Comparison of ENCODE assay signal across 33 cellular contexts in the genomic region with DNA sequence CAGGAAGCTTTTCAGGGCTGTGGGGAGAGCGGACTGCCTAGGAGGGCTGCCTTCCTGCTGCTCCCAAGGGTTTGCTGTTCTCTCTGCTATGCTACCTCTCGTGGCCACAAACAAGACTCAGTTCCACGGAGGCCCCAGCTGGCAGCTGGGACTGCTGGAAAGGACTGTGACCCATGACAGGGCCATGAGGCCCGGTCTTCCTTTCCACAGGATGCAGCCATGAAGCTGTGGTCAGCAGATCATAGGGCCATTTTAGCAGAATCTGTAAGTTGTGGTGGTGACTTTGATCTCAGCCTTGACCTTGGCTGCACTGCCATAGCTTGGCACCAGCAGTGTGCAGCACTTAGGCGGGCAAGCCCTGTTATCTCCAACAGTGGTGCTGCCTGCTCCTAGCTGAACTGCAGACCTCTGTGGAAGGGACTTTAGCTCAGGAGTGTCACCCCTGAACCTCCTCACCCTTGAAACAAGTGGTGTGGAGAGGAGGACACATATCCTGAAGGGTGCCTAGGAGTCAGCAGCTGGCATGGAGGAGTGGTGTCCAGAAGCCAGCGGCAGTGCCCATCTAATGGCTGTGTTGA. TPM values are rescaled to one million over a fixed set of nuclear protein-coding genes. Genes with fewer than 3 reads are reported as not detected.
DNase-seq lines count a peak whose midpoint lies in the region; ATAC-seq, FAIRE-seq and TF ChIP-seq lines count a peak whose summit lies in the region.
"Had no signal": no experiment of that assay in that cellular context is flagged by ENCODE, and none has a peak within 500 bp of the region (broad histone marks: within the 10 kb centered on the region; RNA-seq: fewer than 3 reads in every experiment).

No MANE protein-coding gene starts in this region.

- H3K36me3 Mint-ChIP-seq in nephron (ENCODE audit: low read depth), result no peaks in the 10 kb centered on the region
- H3K36me3 Mint-ChIP-seq: activated naive CD8-positive, alpha-beta T cell treated with anti-CD3 and anti-CD28 coated beads for 36 hours; mesothelial cell of epicardium; naive thymus-derived CD4-positive, alpha-beta T cell had no signal

- TF ChIP-seq CTCF in H1 (IDR thresholded peaks at IDR 0.05; ENCODE audit: control extremely low read depth in 1 of 3, insufficient read depth in 1 of 3, low read depth in 1 of 3, low read length in 3 of 3), result no peak
- no peak for TF ChIP-seq CTCF in nephron (IDR thresholded peaks at IDR 0.05; ENCODE audit: unreplicated experiment in 3 of 3)
- TF ChIP-seq CTCF in tibial artery (IDR thresholded peaks at IDR 0.05), result no peak

- no peak overlapping the region for H2AFZ ChIP-seq in H1 (ENCODE audit: low read length)

- no peak overlapping the region for H3K4me2 ChIP-seq in H1 (ENCODE audit: insufficient read depth in 1 of 2, low read depth in 2 of 2, low read length in 2 of 2)

- H2BK15ac ChIP-seq in H1 (ENCODE audit: low read length), result no peak overlapping the region

- H3K27me3 Mint-ChIP-seq in nephron (ENCODE audit: low read depth), result peaks cover 18% of the 10 kb centered on the region
- H3K27me3 Mint-ChIP-seq: activated naive CD8-positive, alpha-beta T cell treated with anti-CD3 and anti-CD28 coated beads for 36 hours; activated T-cell treated with anti-CD3 and anti-CD28 coated beads, Interleukin-2, amount 50 U/mL, for 24 hours; naive thymus-derived CD4-positive, alpha-beta T cell; stimulated activated naive CD8-positive, alpha-beta T cell treated with anti-CD3 and anti-CD28 coated beads, Interleukin-15, Interleukin-2, amounts not matched to agents 100 ng/mL and 50 ng/mL, for 24 hours had no signal

- no peak overlapping the region for H2BK5ac ChIP-seq in H1 (ENCODE audit: low read depth, low read length)

- intact Hi-C loops in tibial artery (cut with DNase I; ENCODE audit: low total_unique reads), result no loop called here

- no peak overlapping the region for H4K91ac ChIP-seq in H1 (replicated peaks; ENCODE audit: insufficient read length, low read length)

- no peak for TF ChIP-seq POLR2A in H1 (IDR thresholded peaks at IDR 0.05; ENCODE audit: control extremely low read depth in 1 of 2, low read depth in 2 of 2, low read length in 2 of 2)

- no peaks in the 10 kb centered on the region; a peak in 1 of 7 replicates for H3K27me3 ChIP-seq in H1 (replicated peaks in 1 of 4; ENCODE audit: control insufficient read depth in 3 of 4, extremely low read depth in 1 of 4, insufficient read depth in 3 of 4, low read length in 3 of 4)
- no peaks in the 10 kb centered on the region for H3K27me3 ChIP-seq in tibial artery
- H3K27me3 ChIP-seq: Peyer's patch, SJSA1 had no signal

- H3K27ac ChIP-seq in H1 (ENCODE audit: low read depth, low read length), result no peak overlapping the region
- peak overlapping the region; percentile 26 to 59 for H3K27ac ChIP-seq in tibial artery
- H3K27ac ChIP-seq: Peyer's patch, SJSA1 had no signal

- no peaks in the 10 kb centered on the region for H3K79me2 ChIP-seq in H1 (ENCODE audit: control insufficient read depth in 1 of 2, insufficient read depth in 2 of 2, low read length in 2 of 2)

- H3K9me3 Mint-ChIP-seq in nephron, result peaks cover 2% of the 10 kb centered on the region
- H3K9me3 Mint-ChIP-seq: activated B cell treated with CpG ODN at 0.5 μM for 24 hours; activated CD4-positive, alpha-beta T cell treated with anti-CD3 and anti-CD28 coated beads, Interleukin-2, amount 10 ng/mL, durations not matched to agents 7 days and 5 days; activated naive CD8-positive, alpha-beta T cell treated with anti-CD3 and anti-CD28 coated beads for 36 hours; activated T-cell treated with anti-CD3 and anti-CD28 coated beads, Interleukin-2, amount 50 U/mL, for 24 hours; dendritic cell treated with granulocyte-macrophage colony-stimulating factor and Interleukin-4, amounts not matched to agents 40 ng/mL and 50 ng/mL, for 4 days; HFFc6; mesothelial cell of epicardium; stimulated activated naive CD8-positive, alpha-beta T cell treated with anti-CD3 and anti-CD28 coated beads, Interleukin-15, Interleukin-2, amounts not matched to agents 100 ng/mL and 50 ng/mL, for 24 hours had no signal

- peak; percentile 58 for DNase-seq in RPMI7951 (ENCODE audit: low read depth)
- no peak for DNase-seq in H1 (ENCODE audit: low read depth in 1 of 2, low spot score in 2 of 2)
- DNase-seq in tibial artery, result no peak
- DNase-seq in NCI-H2081 treated with DMSO at 0.1 percent for 48 hours (lab: John Stamatoyannopoulos, UW), result no peak
- DNase-seq in dedifferentiated amniotic fluid mesenchymal stem cell (ENCODE audit: extremely low spot score), result no peak
- DNase-seq: activated B cell treated with CpG ODN at 0.5 μM for 24 hours; activated CD4-positive, alpha-beta T cell treated with anti-CD3 and anti-CD28 coated beads, Interleukin-2, amount 10 ng/mL, durations not matched to agents 7 days and 5 days; activated effector memory CD4-positive, alpha-beta T cell treated with anti-CD3 and anti-CD28 coated beads, Interleukin-2, amount 50 U/mL, for 16 hours; activated naive CD8-positive, alpha-beta T cell treated with anti-CD3 and anti-CD28 coated beads for 36 hours; activated T-cell treated with anti-CD3 and anti-CD28 coated beads, Interleukin-2, amount 50 U/mL, for 24 hours; central memory CD4-positive, alpha-beta T cell; DMS79; erythroblast; HFFc6; Kasumi-1; naive thymus-derived CD4-positive, alpha-beta T cell; NCI-H1694; NCI-H446 treated with DMSO at 0.1 percent for 48 hours; NCI-H774; occipital lobe; Peyer's patch; small intestine; stimulated activated CD4-positive, alpha-beta T cell treated with anti-CD3 and anti-CD28 coated beads, Interleukin-2, amount 100 ng/mL, for 24 hours had no signal

- H4K5ac ChIP-seq in H1 (ENCODE audit: insufficient read length, low read depth, low read length), result no peak overlapping the region

- no peak overlapping the region for H2BK120ac ChIP-seq in H1 (replicated peaks; ENCODE audit: low read depth, low read length)

- H3K4me1 ChIP-seq in H1 (replicated peaks in 1 of 4; ENCODE audit: control insufficient read depth in 3 of 4, insufficient read depth in 4 of 4, low read length in 3 of 4) (peaks cover 3 to 29% (median 22%) of the 10 kb centered on the region in 4 experiments), tibial artery (peaks cover 0 to 45% (median 25%) of the 10 kb centered on the region in 4 donors)

- H2BK20ac ChIP-seq in H1 (ENCODE audit: low read length), result no peak overlapping the region

- 0 out of 2 replicates have a peak overlapping the region, but pooled peaks have one; percentile 11 for H4K8ac ChIP-seq in H1 (ENCODE audit: extremely low read depth, insufficient read depth, low read length)

- H3K79me1 ChIP-seq in H1 (ENCODE audit: low read depth, low read length), result no peaks in the 10 kb centered on the region

- no peak overlapping the region for H3K23ac ChIP-seq in H1 (ENCODE audit: insufficient read length)

- no peak overlapping the region for H3K18ac ChIP-seq in H1 (ENCODE audit: extremely low read depth, low read length)

- H3K4me1 Mint-ChIP-seq in nephron, result peaks cover 68% of the 10 kb centered on the region
- H3K4me1 Mint-ChIP-seq: activated B cell treated with CpG ODN at 0.5 μM for 24 hours; activated naive CD8-positive, alpha-beta T cell treated with anti-CD3 and anti-CD28 coated beads for 36 hours had no signal

- no peak overlapping the region for H3K14ac ChIP-seq in H1 (ENCODE audit: insufficient read length)

- H3K27ac Mint-ChIP-seq in nephron, result peak overlapping the region in 2 of 3 experiments; percentile 15 to 29
- H3K27ac Mint-ChIP-seq: activated B cell treated with CpG ODN at 0.5 μM for 24 hours; activated CD4-positive, alpha-beta T cell treated with anti-CD3 and anti-CD28 coated beads, Interleukin-2, amount 10 ng/mL, durations not matched to agents 7 days and 5 days; activated naive CD8-positive, alpha-beta T cell treated with anti-CD3 and anti-CD28 coated beads for 36 hours; activated T-cell treated with anti-CD3 and anti-CD28 coated beads, Interleukin-2, amount 50 U/mL, for 24 hours; dendritic cell treated with granulocyte-macrophage colony-stimulating factor and Interleukin-4, amounts not matched to agents 40 ng/mL and 50 ng/mL, for 4 days; HFFc6; mesothelial cell of epicardium; naive thymus-derived CD4-positive, alpha-beta T cell; stimulated activated naive CD8-positive, alpha-beta T cell treated with anti-CD3 and anti-CD28 coated beads, Interleukin-15, Interleukin-2, amounts not matched to agents 100 ng/mL and 50 ng/mL, for 24 hours had no signal

- no peak overlapping the region; the same call in 1 of the 2 replicates for H2AK5ac ChIP-seq in H1 (ENCODE audit: low read depth, low read length)

- ATAC-seq in GM19467 (IDR thresholded peaks at IDR 0.05; ENCODE audit: unreplicated experiment), result no peak
- ATAC-seq: naive thymus-derived CD4-positive, alpha-beta T cell had no signal

- TF ChIP-seq EP300 in H1 (IDR thresholded peaks at IDR 0.05; ENCODE audit: borderline replicate concordance in 1 of 2, low read depth in 2 of 2, low read length in 2 of 2), result no peak

- CTCF ChIA-PET in H1 (lab: Charles Lee; ENCODE audit: partially characterized antibody), result interaction anchor here (1.4 to 16.8 kb wide), 5 partner anchors 8 to 149 kb away, joined by 6 to 108 read pairs (median 14); no protein-coding TSS in a partner anchor

- POLR2A ChIA-PET in H1 (lab: Charles Lee; ENCODE audit: partially characterized antibody), result interaction anchor here (0.8 kb wide), 1 partner anchor 28 kb away, joined by 3 read pairs; no protein-coding TSS in a partner anchor

- no peak for FAIRE-seq in H1 (lab: Jason Lieb, UNC)
- FAIRE-seq: astrocyte, G401.6, islet of Langerhans, small intestine had no signal

- H3K9me3 ChIP-seq in H1 (ENCODE audit: insufficient read depth in 2 of 2, low read depth in 1 of 2, low read length in 1 of 2), result no peaks in the 10 kb centered on the region
- no peaks in the 10 kb centered on the region for H3K9me3 ChIP-seq in tibial artery
- H3K9me3 ChIP-seq: Peyer's patch, SJSA1 had no signal

- H3K56ac ChIP-seq in H1 (replicated peaks; ENCODE audit: insufficient read length, low read depth, low read length), result no peak overlapping the region

- H3K36me3 ChIP-seq in H1 (ENCODE audit: control insufficient read depth in 2 of 4, insufficient read depth in 4 of 4, low read length in 3 of 4), result no peaks in the 10 kb centered on the region; a peak in 1 of 8 replicates
- H3K36me3 ChIP-seq in tibial artery, result no peaks in the 10 kb centered on the region
- H3K36me3 ChIP-seq: Peyer's patch had no signal

- H3K9ac ChIP-seq in H1 (replicated peaks in 1 of 4; ENCODE audit: extremely low read depth in 1 of 4, low read depth in 3 of 4, low read length in 3 of 4), result no peak overlapping the region

- H3K4me3 ChIP-seq in H1 (ENCODE audit: extremely low read depth in 1 of 4, insufficient read depth in 2 of 4, low read depth in 3 of 4, low read length in 4 of 4) (no peak overlapping the region), tibial artery (no peak overlapping the region)
- H3K4me3 ChIP-seq: Peyer's patch, SJSA1 had no signal

- TF ChIP-seq RAD21 in H1 (IDR thresholded peaks at IDR 0.05 in 1 of 2, conservative IDR thresholded peaks at IDR 0.05 in 1 of 2; ENCODE audit: low read depth in 2 of 2, low read length in 2 of 2), result no peak

- no peaks in the 10 kb centered on the region for H4K20me1 ChIP-seq in H1 (replicated peaks in 1 of 2; ENCODE audit: control insufficient read depth in 1 of 2, insufficient read depth in 2 of 2, low read length in 2 of 2)

- H2BK12ac ChIP-seq in H1 (ENCODE audit: low read depth, low read length), result 0 out of 2 replicates have a peak overlapping the region, but pooled peaks have one; percentile 33

- no peaks in the 10 kb centered on the region for H3K23me2 ChIP-seq in H1 (ENCODE audit: low read depth, low read length)

- H3K4me3 Mint-ChIP-seq in nephron, result no peak overlapping the region
- H3K4me3 Mint-ChIP-seq: activated B cell treated with CpG ODN at 0.5 μM for 24 hours; activated CD4-positive, alpha-beta T cell treated with anti-CD3 and anti-CD28 coated beads, Interleukin-2, amount 10 ng/mL, durations not matched to agents 7 days and 5 days; activated naive CD8-positive, alpha-beta T cell treated with anti-CD3 and anti-CD28 coated beads for 36 hours; activated T-cell treated with anti-CD3 and anti-CD28 coated beads, Interleukin-2, amount 50 U/mL, for 24 hours; dendritic cell treated with granulocyte-macrophage colony-stimulating factor and Interleukin-4, amounts not matched to agents 40 ng/mL and 50 ng/mL, for 4 days; HFFc6; mesothelial cell of epicardium; naive thymus-derived CD4-positive, alpha-beta T cell; stimulated activated naive CD8-positive, alpha-beta T cell treated with anti-CD3 and anti-CD28 coated beads, Interleukin-15, Interleukin-2, amounts not matched to agents 100 ng/mL and 50 ng/mL, for 24 hours had no signal

- H3K4ac ChIP-seq in H1 (replicated peaks; ENCODE audit: insufficient read length, low read depth, low read length), result no peak overlapping the region

- 94% methylated on average over 6 of the region's 6 CpGs; no CpG with 5 or more reads in 1 of the 2 experiments for WGBS in H1 (ENCODE audit: extremely low coverage in 1 of 2, insufficient coverage in 1 of 2, insufficient read length in 1 of 2, insufficient replicate concordance in 2 of 2, low coverage in 1 of 2, low lambda C conversion rate in 2 of 2, missing lambda C conversion rate in 1 of 2), 2 experiments

RNA-seq across cellular contexts. Expression of a gene that starts 12.3 kb away (rescaled TPM):
- 1.3 and 2.1 TPM in 2 replicates for total RNA-seq in RPMI7951 (2014; rRNA removed; shearing (Covaris generic))
- total RNA-seq in H1 (2021; fragmentation: NEBNext Ultra II Directional; extraction: Animal tissue kit (Norgen Biotek cat#: 25700)), result 0.08 TPM in 1 of 2 replicates, not detected in the other
- 0.05 and 0.06 TPM in 2 replicates for polyA plus RNA-seq in H1 (2011; rRNA removed)
- 0.05 TPM for polyA plus RNA-seq in H1 (2011; cell fraction: cytosol; rRNA removed)
- 0.06 TPM for polyA plus RNA-seq in H1 (2011; cell fraction: nucleus; rRNA removed)
- polyA plus RNA-seq in H1 (2012, experiment 1 of 2), result 0.05 to 0.06 TPM in 2 of 4 replicates, not detected in the others
- polyA plus RNA-seq in H1 (2012, experiment 2 of 2), result 0.07 TPM
- polyA plus RNA-seq in H1 (2013, experiment 1 of 2), result 0.04 TPM
- polyA plus RNA-seq in H1 (2013, experiment 2 of 2), result 0.09 TPM
- 0.03 and 0.10 TPM in 2 replicates for polyA minus RNA-seq in H1 (2011; rRNA and poly(A)+ RNA removed)
- polyA minus RNA-seq in H1 (2011; cell fraction: cytosol; rRNA and poly(A)+ RNA removed), result 0.37 TPM
- polyA minus RNA-seq in H1 (2011; cell fraction: nucleus; rRNA and poly(A)+ RNA removed), result 0.20 TPM
- total RNA-seq: activated B cell treated with CpG ODN at 0.5 μM for 24 hours; activated CD4-positive, alpha-beta T cell treated with anti-CD3 and anti-CD28 coated beads, Interleukin-2, amount 10 ng/mL, durations not matched to agents 7 days and 5 days; activated naive CD8-positive, alpha-beta T cell treated with anti-CD3 and anti-CD28 coated beads for 36 hours; occipital lobe; T-helper 1 cell treated with Interleukin-12 subunit alpha and Interleukin-12 subunit beta and Interleukin-4 antibody, amounts not matched to agents 30 ng/mL and 1 ng/mL, for 36 hours had no signal
- polyA plus RNA-seq: naive thymus-derived CD4-positive, alpha-beta T cell had no signal

RNA-seq across cellular contexts. Expression of a gene that starts 53.6 kb away (rescaled TPM):
- total RNA-seq in RPMI7951 (2014; rRNA removed; shearing (Covaris generic)), result 0.68 and 2.3 TPM in 2 replicates
- 13.2 and 16.5 TPM in 2 replicates for total RNA-seq in H1 (2021; fragmentation: NEBNext Ultra II Directional; extraction: Animal tissue kit (Norgen Biotek cat#: 25700))
- polyA plus RNA-seq in H1 (2011; rRNA removed), result 19.0 and 25.6 TPM in 2 replicates
- polyA plus RNA-seq in H1 (2011; cell fraction: cytosol; rRNA removed), result 20.8 TPM
- 32.4 TPM for polyA plus RNA-seq in H1 (2011; cell fraction: nucleus; rRNA removed)
- 10.8 to 28.4 TPM (median 20.2 TPM) in 4 replicates for polyA plus RNA-seq in H1 (2012, experiment 1 of 2)
- 20.5 TPM for polyA plus RNA-seq in H1 (2012, experiment 2 of 2)
- 4.4 TPM for polyA plus RNA-seq in H1 (2013, experiment 1 of 2)
- polyA plus RNA-seq in H1 (2013, experiment 2 of 2), result 4.8 TPM
- polyA minus RNA-seq in H1 (2011; rRNA and poly(A)+ RNA removed), result 16.8 and 19.4 TPM in 2 replicates
- polyA minus RNA-seq in H1 (2011; cell fraction: cytosol; rRNA and poly(A)+ RNA removed), result 13.4 TPM
- polyA minus RNA-seq in H1 (2011; cell fraction: nucleus; rRNA and poly(A)+ RNA removed), result 20.8 TPM
- total RNA-seq: occipital lobe had no signal
- polyA plus RNA-seq: naive thymus-derived CD4-positive, alpha-beta T cell had no signal
